15 cellular contexts compared by ENCODE assay signal in genomic region chr20:46928580-46929132, GRCh38. TPM values are rescaled to one million over a fixed set of nuclear protein-coding genes. Genes with fewer than 3 reads are reported as not detected.
DNase-seq lines count a peak whose midpoint lies in the region; ATAC-seq and TF ChIP-seq lines count a peak whose summit lies in the region.
"Had no signal": no experiment of that assay in that cellular context is flagged by ENCODE, and none has a peak within 500 bp of the region (broad histone marks: within the 10 kb centered on the region; RNA-seq: fewer than 3 reads in every experiment).

No MANE protein-coding gene starts in this region.

- H3K4me3 ChIP-seq in esophagus muscularis mucosa (peak overlapping the region in 1 of 4 donors; percentile 12), mesendoderm (ENCODE audit: low read length) (no peak overlapping the region), aorta (ENCODE audit: low read length in 2 of 2) (no peak overlapping the region)

- H3K36me3 ChIP-seq in esophagus muscularis mucosa (no peaks in the 10 kb centered on the region), mesendoderm (ENCODE audit: control insufficient read depth, insufficient read depth, low read length) (no peaks in the 10 kb centered on the region), aorta (ENCODE audit: control insufficient read depth in 1 of 2, insufficient read depth in 2 of 2, low read length in 1 of 2) (no peaks in the 10 kb centered on the region)

- no peak overlapping the region for H4K8ac ChIP-seq in mesendoderm (ENCODE audit: low read depth, low read length)

- peak overlapping the region; percentile 18 to 48 (median 46) for H3K27ac ChIP-seq in esophagus muscularis mucosa (replicated peaks in 1 of 4)
- no peak overlapping the region for H3K27ac ChIP-seq in mesendoderm (ENCODE audit: low read depth, low read length)
- H3K27ac ChIP-seq in aorta (ENCODE audit: low read depth in 1 of 2, low read length in 2 of 2), result peak overlapping the region; percentile 34 to 73
- H3K27ac ChIP-seq: 22Rv1 had no signal

- intact Hi-C loops in esophagus muscularis mucosa (cut with DNase I), result no loop called here
- intact Hi-C loops in aorta (cut with DNase I), result no loop called here

- no peak overlapping the region for H3K9ac ChIP-seq in mesendoderm (ENCODE audit: low read length)

- no peaks in the 10 kb centered on the region for H3K79me2 ChIP-seq in mesendoderm (ENCODE audit: control insufficient read depth, insufficient read depth, low read length)

- no peak overlapping the region for H3K18ac ChIP-seq in mesendoderm (ENCODE audit: low read length)

- TF ChIP-seq EP300 in esophagus muscularis mucosa (IDR thresholded peaks at IDR 0.05), result no peak

- DNase-seq in DMS 273 (lab: John Stamatoyannopoulos, UW; ENCODE audit: unreplicated experiment), result peak; percentile 33
- no peak for DNase-seq in DMS 273 treated with DMSO at 0.1 percent for 48 hours (lab: John Stamatoyannopoulos, UW)
- DNase-seq in esophagus muscularis mucosa (ENCODE audit: extremely low spot score), result no peak
- peak; percentile 17 for DNase-seq in mesendoderm
- peak in 1 of 2 donors; percentile 59 for DNase-seq in aorta
- DNase-seq in NCI-H2227 treated with DMSO at 0.1 percent for 48 hours (lab: John Stamatoyannopoulos, UW), result no peak
- no peak for DNase-seq in iPS-NIHi7 (ENCODE audit: extremely low spot score)
- no peak for DNase-seq in NCI-H2029 treated with DMSO at 0.1 percent for 48 hours (lab: John Stamatoyannopoulos, UW)
- DNase-seq: activated T-cell treated with anti-CD3 and anti-CD28 coated beads, Interleukin-2, amount 50 U/mL, for 4 hours; immature natural killer cell; NCI-H1417; T1000 had no signal

- no peak overlapping the region for H2BK5ac ChIP-seq in mesendoderm (ENCODE audit: low read length)

- no peak overlapping the region for H2AK5ac ChIP-seq in mesendoderm (ENCODE audit: low read length)

- H3K4me1 ChIP-seq in esophagus muscularis mucosa, result peaks cover 5 to 38% (median 19%) of the 10 kb centered on the region in 4 donors
- H3K4me1 ChIP-seq in mesendoderm (ENCODE audit: control insufficient read depth, low read depth, low read length), result no peaks in the 10 kb centered on the region
- no peaks in the 10 kb centered on the region for H3K4me1 ChIP-seq in aorta (ENCODE audit: control insufficient read depth in 1 of 2, insufficient read depth in 2 of 2, low read length in 2 of 2)

- no peak for TF ChIP-seq CTCF in esophagus muscularis mucosa (IDR thresholded peaks at IDR 0.05)

- no peak overlapping the region for H4K5ac ChIP-seq in mesendoderm (ENCODE audit: low read length)

- no peaks in the 10 kb centered on the region for H3K79me1 ChIP-seq in mesendoderm (ENCODE audit: low read length)

- no peak for ATAC-seq in aorta (ENCODE audit: low FRiP score)
- ATAC-seq: activated T-cell treated with anti-CD3 and anti-CD28 coated beads, Interleukin-2, amount 50 U/mL, for 4 hours had no signal

- no peaks in the 10 kb centered on the region for H3K9me3 ChIP-seq in esophagus muscularis mucosa
- no peaks in the 10 kb centered on the region for H3K9me3 ChIP-seq in aorta (ENCODE audit: control insufficient read depth, low read length)

- no peak overlapping the region for H2BK120ac ChIP-seq in mesendoderm (ENCODE audit: low read depth, low read length)

- H2BK15ac ChIP-seq in mesendoderm (replicated peaks; ENCODE audit: low read depth), result no peak overlapping the region

- 47% methylated on average over 12 of the region's 12 CpGs for WGBS in esophagus muscularis mucosa
- WGBS in mesendoderm (ENCODE audit: extremely low coverage, insufficient coverage, low lambda C conversion rate), result no CpG with 5 or more reads among the region's 12 CpGs
- 6 to 7% methylated on average over 12 of the region's 12 CpGs for WGBS in aorta, 2 donors

- TF ChIP-seq POLR2A in esophagus muscularis mucosa (IDR thresholded peaks at IDR 0.05; ENCODE audit: low read depth), result no peak

- no peaks in the 10 kb centered on the region for H3K27me3 ChIP-seq in esophagus muscularis mucosa
- H3K27me3 ChIP-seq in mesendoderm (ENCODE audit: insufficient read depth, low read length, poor library complexity), result no peaks in the 10 kb centered on the region
- H3K27me3 ChIP-seq in aorta (ENCODE audit: control insufficient read depth in 1 of 2, insufficient read depth in 2 of 2, low read length in 1 of 2), result no peaks in the 10 kb centered on the region

- H3K56ac ChIP-seq in mesendoderm (ENCODE audit: low read length), result no peak overlapping the region

- H3K4me2 ChIP-seq in mesendoderm (ENCODE audit: low read length), result no peak overlapping the region

- no peak overlapping the region for H3K4ac ChIP-seq in mesendoderm (ENCODE audit: low read depth, low read length)

- no peak overlapping the region for H3K23ac ChIP-seq in mesendoderm (ENCODE audit: low read length)

RNA-seq across cellular contexts. Expression of gene EYA2, which starts 34.0 kb away (rescaled TPM):
- 1 to 10 TPM; 1.2 to 5.9 (median 4.2) TPM for total RNA-seq in esophagus muscularis mucosa
- polyA plus RNA-seq in mesendoderm (2013, experiment 1 of 2), result 0.56 TPM
- polyA plus RNA-seq in mesendoderm (2013, experiment 2 of 2), result 0.48 TPM
- total RNA-seq in aorta, result 10 to 100 TPM; 10.7 to 10.9 TPM
- polyA plus RNA-seq in aorta, result 1 to 10 TPM; 1.2 to 2.8 TPM
- total RNA-seq: activated T-cell treated with anti-CD3 and anti-CD28 coated beads, Interleukin-2, amount 50 U/mL, for 4 hours; dermis microvascular lymphatic vessel endothelial cell; osteocyte had no signal
- polyA plus RNA-seq: immature natural killer cell had no signal

Comparison
In these comparisons a context has a peak if more than half of its experiments do, and no peak if none do; other contexts are left out.
1. DNase-seq: peak in DMS 273 (single experiment) and mesendoderm (single experiment); none in DMS 273 treated with DMSO at 0.1 percent for 48 hours (single experiment), esophagus muscularis mucosa (single experiment), NCI-H2227 treated with DMSO at 0.1 percent for 48 hours (single experiment), iPS-NIHi7 (single experiment) and NCI-H2029 treated with DMSO at 0.1 percent for 48 hours (single experiment).